ENCODE assay signal across 8 cellular contexts in the genomic region with DNA sequence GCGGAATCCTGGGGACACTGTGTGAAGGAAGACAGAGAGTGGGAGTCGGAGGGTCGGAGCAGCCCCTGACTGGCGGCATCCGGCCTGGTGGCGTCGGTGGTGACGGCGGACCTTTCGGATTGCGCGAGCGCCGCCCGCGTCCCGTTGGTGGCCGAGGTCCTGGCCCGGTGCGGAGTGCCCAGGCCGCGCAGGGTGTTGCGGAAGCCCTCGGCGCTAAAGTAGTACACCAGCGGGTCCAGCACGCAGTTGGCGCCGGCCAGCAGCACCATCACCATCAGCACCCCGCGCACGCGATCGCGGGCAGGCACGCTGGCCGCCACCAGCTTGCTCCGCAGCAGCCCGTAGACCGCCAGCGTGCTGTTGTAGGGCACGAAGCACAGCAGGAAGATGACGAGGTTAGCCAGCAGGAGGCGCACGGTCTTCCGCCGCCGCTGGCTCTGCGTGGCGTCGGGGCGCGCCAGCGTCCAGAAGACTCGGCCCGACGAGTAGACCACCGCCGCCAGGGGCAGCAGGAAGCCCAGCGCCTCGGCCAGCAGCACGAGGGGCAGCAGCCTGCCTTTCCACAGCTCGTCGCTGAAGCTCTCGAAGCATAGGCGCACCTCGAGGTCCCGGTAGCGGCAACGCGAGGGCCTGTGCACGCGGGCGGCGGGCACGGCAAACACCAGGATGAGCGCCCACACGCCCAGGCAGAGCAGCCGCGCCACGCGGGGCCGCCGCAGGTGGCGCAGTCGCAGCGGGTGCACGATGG. TPM values are rescaled to one million over a fixed set of nuclear protein-coding genes. Genes with fewer than 3 reads are reported as not detected.
DNase-seq lines count a peak whose midpoint lies in the region; ATAC-seq and TF ChIP-seq lines count a peak whose summit lies in the region.

No MANE protein-coding gene starts in this region.

- DNase-seq in GM10248 (ENCODE audit: extremely low spot score) (no peak), Right ventricle myocardium superior (peak; percentile 70), retina (peak; percentile 93), HCEC 1CT (no peak), Ammon's horn (ENCODE audit: low spot score) (no peak)
- DNase-seq in activated T-helper 9 cell treated with anti-CD3 and anti-CD28 coated beads, Interleukin-2, amount 50 U/mL, for 16 hours (ENCODE audit: low read depth): peak; percentile 34

- CTCF ChIA-PET in GM10248 (lab: Yijun Ruan, JAX): interaction anchor here (0.8 to 6.9 kb wide), 10 partner anchors 8 to 231 kb away, joined by 3 to 57 read pairs (median 3); partner anchors contain the start of genes LPAR5, MLF2 and USP5

- intact Hi-C loops in Right ventricle myocardium superior (cut with DNase I): no loop called here

- peak; percentile 19 for ATAC-seq in Right ventricle myocardium superior (ENCODE audit: poor library complexity)
- ATAC-seq in HG03432 (IDR thresholded peaks at IDR 0.05; ENCODE audit: unreplicated experiment): no peak
- ATAC-seq in HG02623 (IDR thresholded peaks at IDR 0.05; ENCODE audit: unreplicated experiment): no peak

- POLR2A ChIA-PET in GM10248 (lab: Yijun Ruan, JAX): interaction anchor here (0.6 kb wide), 1 partner anchor 69 kb away, joined by 8 read pairs; the partner anchor contains the start of gene ZNF384

- TF ChIP-seq CTCF in GM10248 (IDR thresholded peaks at IDR 0.05; ENCODE audit: control extremely low read depth, extremely low read depth, low read depth, missing control alignments): peak; percentile 19

RNA-seq across cellular contexts. Expression of gene CHD4, which starts 13.1 kb away (rescaled TPM):
- total RNA-seq in Right ventricle myocardium superior: 142 TPM

RNA-seq across cellular contexts. Expression of gene LPAR5, which starts 15.4 kb away (rescaled TPM):
- 7.3 TPM for total RNA-seq in Right ventricle myocardium superior

RNA-seq across cellular contexts. Expression of gene ACRBP, which starts 26.9 kb away (rescaled TPM):
- total RNA-seq in Right ventricle myocardium superior: 0.51 TPM

RNA-seq across cellular contexts. Expression of gene ING4, which starts 42.6 kb away (rescaled TPM):
- total RNA-seq in Right ventricle myocardium superior: 25.3 TPM

RNA-seq across cellular contexts. Expression of gene NOP2, which starts 52.2 kb away (rescaled TPM):
- total RNA-seq in Right ventricle myocardium superior: 14.8 TPM

Comparison
In these comparisons a context has a peak if more than half of its experiments do, and no peak if none do; other contexts are left out.
1. DNase-seq: peak in activated T-helper 9 cell treated with anti-CD3 and anti-CD28 coated beads, Interleukin-2, amount 50 U/mL, for 16 hours (single experiment), Right ventricle myocardium superior (single experiment) and retina (single experiment); none in GM10248 (single experiment), HCEC 1CT (single experiment) and Ammon's horn (single experiment).